ENCODE assay signal across 16 cellular contexts in genomic region chr4:138639018-138639876, GRCh38.
DNase-seq lines count a peak whose midpoint lies in the region; FAIRE-seq and TF ChIP-seq lines count a peak whose summit lies in the region.
"Had no signal": no experiment of that assay in that cellular context is flagged by ENCODE, and none has a peak within 500 bp of the region (broad histone marks: within the 10 kb centered on the region; RNA-seq: fewer than 3 reads in every experiment).

No MANE protein-coding gene starts in this region.

- no peaks in the 10 kb centered on the region for H3K9me1 ChIP-seq in endothelial cell of umbilical vein (replicated peaks; ENCODE audit: control insufficient read depth, extremely low read depth, insufficient read depth, low read length)

- no peak overlapping the region for H2AFZ ChIP-seq in endothelial cell of umbilical vein (ENCODE audit: low read depth, low read length)
- H2AFZ ChIP-seq in MM.1S (ENCODE audit: low read length) = no peak overlapping the region

- H3K36me3 Mint-ChIP-seq in HFFc6 (ENCODE audit: low read depth) = no peaks in the 10 kb centered on the region

- no peaks in the 10 kb centered on the region for H3K79me2 ChIP-seq in endothelial cell of umbilical vein (ENCODE audit: control insufficient read depth, insufficient read depth, low read length)
- H3K79me2 ChIP-seq in MM.1S (ENCODE audit: low read length) = no peaks in the 10 kb centered on the region

- intact Hi-C loops in endothelial cell of umbilical vein (cut with micrococcal nuclease) = no loop called here

- H3K27me3 ChIP-seq in endothelial cell of umbilical vein (ENCODE audit: control insufficient read depth in 2 of 2, insufficient read depth in 2 of 2, low read length in 2 of 2) (no peaks in the 10 kb centered on the region), MM.1S (replicated peaks; ENCODE audit: insufficient read depth, low read length) (no peaks in the 10 kb centered on the region)
- H3K27me3 ChIP-seq: BLaER1 had no signal

- no peaks in the 10 kb centered on the region for H3K9me2 ChIP-seq in MM.1S (replicated peaks; ENCODE audit: insufficient read depth, low read length)

- no peaks in the 10 kb centered on the region for H3K9me3 ChIP-seq in endothelial cell of umbilical vein (replicated peaks; ENCODE audit: control insufficient read depth, insufficient read depth, low read length)
- no peaks in the 10 kb centered on the region for H3K9me3 ChIP-seq in MM.1S (replicated peaks; ENCODE audit: insufficient read depth, low read length)
- H3K9me3 ChIP-seq: BLaER1 had no signal

- H3K27ac Mint-ChIP-seq in HFFc6 = no peak overlapping the region
- H3K27ac Mint-ChIP-seq: activated T-helper 2 cell treated with anti-CD3 and anti-CD28 coated beads, Interferon-gamma antibody, Interleukin-2, Interleukin-4, amounts not matched to agents 10 μg/mL and 5 μg/mL and 100 μg/mL, durations not matched to agents 14 hours and 24 hours and 36 hours had no signal

- H3K9ac ChIP-seq in endothelial cell of umbilical vein (replicated peaks; ENCODE audit: extremely low read depth, insufficient read depth, low read length) (no peak overlapping the region), MM.1S (ENCODE audit: low read length) (no peak overlapping the region)
- H3K9ac ChIP-seq: BLaER1 had no signal

- no peak for TF ChIP-seq POLR2A in endothelial cell of umbilical vein (IDR thresholded peaks at IDR 0.05; ENCODE audit: low read depth, low read length)

- no peak overlapping the region for H3K27ac ChIP-seq in endothelial cell of umbilical vein (ENCODE audit: insufficient read depth, low read depth, low read length)
- no peak overlapping the region for H3K27ac ChIP-seq in MM.1S (ENCODE audit: low read length)
- H3K27ac ChIP-seq: BLaER1, SK-N-MC had no signal

- H3F3A ChIP-seq in MM.1S (ENCODE audit: insufficient read depth, low read length) = no peaks in the 10 kb centered on the region

- DNase-seq in HFFc6 (peak; percentile 30), RCC 7860 (ENCODE audit: low spot score) (peak; percentile 44), endothelial cell of umbilical vein (ENCODE audit: low read depth, low spot score) (peak; percentile 6), renal cortical epithelial cell (ENCODE audit: low read depth) (peak; percentile 49), MM.1S (no peak), NCI-H82 treated with DMSO at 0.1 percent for 48 hours (lab: John Stamatoyannopoulos, UW; ENCODE audit: unreplicated experiment) (no peak), DMS 273 (lab: John Stamatoyannopoulos, UW; ENCODE audit: unreplicated experiment) (no peak)
- DNase-seq: activated CD4-positive, CD25-positive, alpha-beta regulatory T cell treated with anti-CD3 and anti-CD28 coated beads, Interleukin-2, amount 50 U/mL, for 72 hours; NCI-H1105; stimulated activated CD8-positive, alpha-beta memory T cell treated with anti-CD3 and anti-CD28 coated beads, Interleukin-4, amount 100 ng/mL, for 48 hours; T-helper 9 cell had no signal

- H3K4me3 ChIP-seq in endothelial cell of umbilical vein (replicated peaks in 1 of 3; ENCODE audit: insufficient read depth in 1 of 3, low read depth in 1 of 3, low read length in 3 of 3) (no peak overlapping the region), MM.1S (ENCODE audit: low read length) (no peak overlapping the region)
- H3K4me3 ChIP-seq: BLaER1, SK-N-MC had no signal

- POLR2A ChIA-PET in endothelial cell of umbilical vein (lab: Charles Lee) = no interaction called here

- no peaks in the 10 kb centered on the region for H4K20me1 ChIP-seq in endothelial cell of umbilical vein (replicated peaks; ENCODE audit: control insufficient read depth, extremely low read depth, insufficient read depth, low read length)
- H4K20me1 ChIP-seq in MM.1S (ENCODE audit: insufficient read depth, low read length) = no peaks in the 10 kb centered on the region
- H4K20me1 ChIP-seq: BLaER1 had no signal

- H3K9me3 Mint-ChIP-seq in HFFc6 = no peaks in the 10 kb centered on the region
- H3K9me3 Mint-ChIP-seq: activated T-helper 2 cell treated with anti-CD3 and anti-CD28 coated beads, Interferon-gamma antibody, Interleukin-2, Interleukin-4, amounts not matched to agents 10 μg/mL and 5 μg/mL and 100 μg/mL, durations not matched to agents 14 hours and 24 hours and 36 hours had no signal

- no peak overlapping the region for H3K4me3 Mint-ChIP-seq in HFFc6
- H3K4me3 Mint-ChIP-seq: neural crest cell had no signal

- no peak for TF ChIP-seq CTCF in HFFc6 (IDR thresholded peaks at IDR 0.05)
- TF ChIP-seq CTCF in endothelial cell of umbilical vein (IDR thresholded peaks at IDR 0.05; ENCODE audit: extremely low read depth in 1 of 2, insufficient read depth in 1 of 2, low read depth in 1 of 2, low read length in 2 of 2) = no peak
- no peak for TF ChIP-seq CTCF in MM.1S (IDR thresholded peaks at IDR 0.05; ENCODE audit: low read length)

- H3K4me2 ChIP-seq in endothelial cell of umbilical vein (ENCODE audit: insufficient read depth, low read length) (no peak overlapping the region), MM.1S (ENCODE audit: low read depth, low read length) (no peak overlapping the region)
- H3K4me2 ChIP-seq: BLaER1 had no signal

- H3K4me1 ChIP-seq in endothelial cell of umbilical vein (ENCODE audit: control insufficient read depth, extremely low read depth, insufficient read depth, low read length) = no peaks in the 10 kb centered on the region
- no peaks in the 10 kb centered on the region for H3K4me1 ChIP-seq in MM.1S (ENCODE audit: low read length)
- H3K4me1 ChIP-seq: BLaER1 had no signal

- peaks cover 17% of the 10 kb centered on the region for H3K4me1 Mint-ChIP-seq in HFFc6 (ENCODE audit: low read depth)
- H3K4me1 Mint-ChIP-seq: neural crest cell had no signal

- dilution Hi-C loops in endothelial cell of umbilical vein (cut with MboI; ENCODE audit: extremely low pct_ligation_motif_present, low sequenced_read_pairs) = no loop called here

- H3K27me3 Mint-ChIP-seq in HFFc6 (ENCODE audit: insufficient read depth) = peaks cover 3% of the 10 kb centered on the region

- FAIRE-seq in RCC 7860 (lab: Jason Lieb, UNC) (peak; percentile 78), endothelial cell of umbilical vein (lab: Jason Lieb, UNC) (no peak)
- FAIRE-seq: frontal cortex had no signal

- CTCF ChIA-PET in endothelial cell of umbilical vein (lab: Charles Lee) = interaction anchor here (1.3 kb wide), 1 partner anchor 8 kb away, joined by 4 read pairs; no protein-coding TSS in a partner anchor

- BruUV-seq in endothelial cell of umbilical vein (replicated peaks; lab: Mats Ljungman, UMichigan) = no TSS peak

- H3K36me3 ChIP-seq in endothelial cell of umbilical vein (ENCODE audit: control insufficient read depth in 2 of 2, extremely low read depth in 1 of 2, insufficient read depth in 2 of 2, low read length in 2 of 2) (no peaks in the 10 kb centered on the region), MM.1S (replicated peaks; ENCODE audit: insufficient read depth, low read length) (no peaks in the 10 kb centered on the region)
- H3K36me3 ChIP-seq: BLaER1 had no signal

TF ChIP-seq in endothelial cell of umbilical vein, 7 proteins besides CTCF, POLR2A, EP300 and RAD21:
- TF ChIP-seq EZH2 (IDR thresholded peaks at IDR 0.05; ENCODE audit: borderline replicate concordance, low read depth, low read length, severe bottlenecking) = no peak
- no peak for TF ChIP-seq POLR2AphosphoS5 (IDR thresholded peaks at IDR 0.05; ENCODE audit: insufficient read depth, low read depth, low read length)
- no peak for TF ChIP-seq FOS (IDR thresholded peaks at IDR 0.05; ENCODE audit: borderline replicate concordance, insufficient read depth, low read length)
- TF ChIP-seq MAX (IDR thresholded peaks at IDR 0.05; ENCODE audit: insufficient read depth, insufficient read length) = no peak
- TF ChIP-seq MYC (IDR thresholded peaks at IDR 0.05; ENCODE audit: low read depth, low read length) = no peak
- no peak for TF ChIP-seq JUN (IDR thresholded peaks at IDR 0.05; ENCODE audit: borderline replicate concordance, insufficient read depth, insufficient read length, low read depth)
- no peak for TF ChIP-seq GATA2 (IDR thresholded peaks at IDR 0.05; ENCODE audit: insufficient read depth, insufficient read length, low read depth, low read length)
TF ChIP-seq in endothelial cell of umbilical vein: peak in this region for 0.

Comparison
In these comparisons a context has a peak if more than half of its experiments do, and no peak if none do; other contexts are left out.
1. DNase-seq: peak in HFFc6 (single experiment), RCC 7860 (single experiment), endothelial cell of umbilical vein (single experiment) and renal cortical epithelial cell (single experiment); none in MM.1S (single experiment), NCI-H82 treated with DMSO at 0.1 percent for 48 hours (single experiment) and DMS 273 (single experiment).